Comparison of ENCODE assay signal across 20 cellular contexts in the genomic region with DNA sequence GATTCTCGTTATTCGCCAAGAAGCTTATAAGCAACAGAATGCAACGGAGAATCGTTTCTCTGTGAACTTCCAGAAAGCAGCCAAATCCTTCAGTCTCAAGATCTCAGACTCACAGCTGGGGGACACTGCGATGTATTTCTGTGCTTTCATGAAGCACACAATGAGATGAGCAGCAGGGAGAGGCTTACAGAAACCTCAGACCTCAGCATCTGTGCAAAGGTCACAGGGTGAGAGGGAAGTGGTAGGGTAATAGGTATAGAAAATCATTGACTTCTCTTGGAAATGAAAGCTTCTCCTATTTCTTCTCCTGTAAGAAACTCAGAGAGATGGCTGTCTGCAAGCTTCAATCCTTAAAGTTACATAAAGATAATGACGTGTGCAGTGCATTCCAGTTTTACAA.
A peak's percentile ranks its signal among the peaks of the same experiment; 100 is the strongest.
DNase-seq lines count a peak whose midpoint lies in the region; ATAC-seq, FAIRE-seq and TF ChIP-seq lines count a peak whose summit lies in the region.
"Had no signal": no experiment of that assay in that cellular context is flagged by ENCODE, and none has a peak within 500 bp of the region (broad histone marks: within the 10 kb centered on the region; RNA-seq: fewer than 3 reads in every experiment).

No MANE protein-coding gene starts in this region.

- ATAC-seq in activated naive CD8-positive, alpha-beta T cell treated with anti-CD3 and anti-CD28 coated beads, Interleukin-2, amount 10 ng/mL, durations not matched to agents 7 days and 5 days (ENCODE audit: low read depth): no peak
- no peak for ATAC-seq in stimulated activated memory B cell treated with anti-CD40 and anti-IgM and Interleukin-4, amounts not matched to agents 10 μg/mL and 1 μg/mL and 100 μg/mL, for 72 hours
- ATAC-seq in GM21717 (IDR thresholded peaks at IDR 0.05; ENCODE audit: unreplicated experiment): no peak

- H3K79me2 ChIP-seq in neural progenitor cell (ENCODE audit: low read depth): no peaks in the 10 kb centered on the region

- no peak overlapping the region for H3K4me3 ChIP-seq in neural progenitor cell

- peak overlapping the region; percentile 50 for H3K4me2 ChIP-seq in neural progenitor cell

- no peaks in the 10 kb centered on the region for H3K9me3 ChIP-seq in neural progenitor cell (ENCODE audit: low read depth)

- no peak overlapping the region for H3K27ac Mint-ChIP-seq in activated T-cell treated with anti-CD3 and anti-CD28 coated beads, Interleukin-2, amount 50 U/mL, for 24 hours
- no peak overlapping the region for H3K27ac Mint-ChIP-seq in activated naive CD8-positive, alpha-beta T cell treated with anti-CD3 and anti-CD28 coated beads, Interleukin-2, amount 10 ng/mL, durations not matched to agents 7 days and 5 days
- H3K27ac Mint-ChIP-seq in neural progenitor cell: no peak overlapping the region
- no peak overlapping the region for H3K27ac Mint-ChIP-seq in stimulated activated memory B cell treated with anti-CD40 and anti-IgM and Interleukin-4, amounts not matched to agents 10 μg/mL and 1 μg/mL and 100 μg/mL, for 72 hours
- H3K27ac Mint-ChIP-seq: CD4-positive, CD25-positive, alpha-beta regulatory T cell had no signal

- H3K4me3 Mint-ChIP-seq in activated T-cell treated with anti-CD3 and anti-CD28 coated beads, Interleukin-2, amount 50 U/mL, for 24 hours: peak overlapping the region; percentile 59
- peak overlapping the region; percentile 52 for H3K4me3 Mint-ChIP-seq in activated naive CD8-positive, alpha-beta T cell treated with anti-CD3 and anti-CD28 coated beads, Interleukin-2, amount 10 ng/mL, durations not matched to agents 7 days and 5 days
- no peak overlapping the region for H3K4me3 Mint-ChIP-seq in neural progenitor cell
- no peak overlapping the region for H3K4me3 Mint-ChIP-seq in stimulated activated memory B cell treated with anti-CD40 and anti-IgM and Interleukin-4, amounts not matched to agents 10 μg/mL and 1 μg/mL and 100 μg/mL, for 72 hours

- no peaks in the 10 kb centered on the region for H3K4me1 Mint-ChIP-seq in activated T-cell treated with anti-CD3 and anti-CD28 coated beads, Interleukin-2, amount 50 U/mL, for 24 hours (ENCODE audit: low read depth)
- no peaks in the 10 kb centered on the region for H3K4me1 Mint-ChIP-seq in activated naive CD8-positive, alpha-beta T cell treated with anti-CD3 and anti-CD28 coated beads, Interleukin-2, amount 10 ng/mL, durations not matched to agents 7 days and 5 days
- H3K4me1 Mint-ChIP-seq in neural progenitor cell: peaks cover 19% of the 10 kb centered on the region
- H3K4me1 Mint-ChIP-seq in stimulated activated memory B cell treated with anti-CD40 and anti-IgM and Interleukin-4, amounts not matched to agents 10 μg/mL and 1 μg/mL and 100 μg/mL, for 72 hours: peaks cover 8% of the 10 kb centered on the region

- H3F3A ChIP-seq in neural progenitor cell (ENCODE audit: low read depth): peaks cover 9% of the 10 kb centered on the region

- H4K20me1 ChIP-seq in neural progenitor cell (ENCODE audit: low read depth): no peaks in the 10 kb centered on the region

- H3K27me3 ChIP-seq in neural progenitor cell: no peaks in the 10 kb centered on the region

- H3K9ac ChIP-seq in neural progenitor cell: no peak overlapping the region

- H3K27ac ChIP-seq in neural progenitor cell: no peak overlapping the region
- H3K27ac ChIP-seq: HL-60 had no signal

- no peaks in the 10 kb centered on the region for H3K36me3 ChIP-seq in neural progenitor cell

- no peak for DNase-seq in activated T-cell treated with anti-CD3 and anti-CD28 coated beads, Interleukin-2, amount 50 U/mL, for 24 hours
- DNase-seq in activated T-cell treated with anti-CD3 and anti-CD28 coated beads for 4 hours (no peak), RCC 7860 (ENCODE audit: low spot score) (peak; percentile 38), neural progenitor cell (ENCODE audit: low spot score) (peak; percentile 36)
- no peak for DNase-seq in activated naive CD8-positive, alpha-beta T cell treated with anti-CD3 and anti-CD28 coated beads, Interleukin-2, amount 10 ng/mL, durations not matched to agents 7 days and 5 days
- DNase-seq in activated CD4-positive, CD25-positive, alpha-beta regulatory T cell (lab: John Stamatoyannopoulos, UW): no peak
- DNase-seq: ACHN; CD4-positive, CD25-positive, alpha-beta regulatory T cell; DMS79; GOT3; KG1; NCI-H1092; NCI-H187; NCI-H446 treated with DMSO at 0.1 percent for 48 hours; NCI-H748 treated with DMSO at 0.1 percent for 48 hours; SIG-M5 had no signal

- no peaks in the 10 kb centered on the region for H3K36me3 Mint-ChIP-seq in activated T-cell treated with anti-CD3 and anti-CD28 coated beads, Interleukin-2, amount 50 U/mL, for 24 hours (ENCODE audit: low read depth)
- no peaks in the 10 kb centered on the region for H3K36me3 Mint-ChIP-seq in activated naive CD8-positive, alpha-beta T cell treated with anti-CD3 and anti-CD28 coated beads, Interleukin-2, amount 10 ng/mL, durations not matched to agents 7 days and 5 days
- H3K36me3 Mint-ChIP-seq in neural progenitor cell: no peaks in the 10 kb centered on the region
- H3K36me3 Mint-ChIP-seq in stimulated activated memory B cell treated with anti-CD40 and anti-IgM and Interleukin-4, amounts not matched to agents 10 μg/mL and 1 μg/mL and 100 μg/mL, for 72 hours: no peaks in the 10 kb centered on the region
- H3K36me3 Mint-ChIP-seq: CD4-positive, CD25-positive, alpha-beta regulatory T cell had no signal

- no peak overlapping the region for H2AFZ ChIP-seq in neural progenitor cell (replicated peaks)

- H3K4me1 ChIP-seq in neural progenitor cell: peaks cover 13% of the 10 kb centered on the region

- FAIRE-seq in RCC 7860 (lab: Jason Lieb, UNC): peak; percentile 74
- FAIRE-seq: G401.6 had no signal

- POLR2A ChIA-PET in activated naive CD8-positive, alpha-beta T cell treated with anti-CD3 and anti-CD28 coated beads, Interleukin-2, amount 10 ng/mL, durations not matched to agents 7 days and 5 days (lab: Charles Lee): no interaction called here

- H3K9me3 Mint-ChIP-seq in activated T-cell treated with anti-CD3 and anti-CD28 coated beads, Interleukin-2, amount 50 U/mL, for 24 hours: no peaks in the 10 kb centered on the region
- H3K9me3 Mint-ChIP-seq in activated naive CD8-positive, alpha-beta T cell treated with anti-CD3 and anti-CD28 coated beads, Interleukin-2, amount 10 ng/mL, durations not matched to agents 7 days and 5 days: no peaks in the 10 kb centered on the region
- H3K9me3 Mint-ChIP-seq in neural progenitor cell: no peaks in the 10 kb centered on the region
- no peaks in the 10 kb centered on the region for H3K9me3 Mint-ChIP-seq in stimulated activated memory B cell treated with anti-CD40 and anti-IgM and Interleukin-4, amounts not matched to agents 10 μg/mL and 1 μg/mL and 100 μg/mL, for 72 hours
- H3K9me3 Mint-ChIP-seq: CD4-positive, CD25-positive, alpha-beta regulatory T cell had no signal

- TF ChIP-seq CTCF in neural progenitor cell (IDR thresholded peaks at IDR 0.05): no peak

- H3K27me3 Mint-ChIP-seq in activated T-cell treated with anti-CD3 and anti-CD28 coated beads, Interleukin-2, amount 50 U/mL, for 24 hours: no peaks in the 10 kb centered on the region
- no peaks in the 10 kb centered on the region for H3K27me3 Mint-ChIP-seq in activated naive CD8-positive, alpha-beta T cell treated with anti-CD3 and anti-CD28 coated beads, Interleukin-2, amount 10 ng/mL, durations not matched to agents 7 days and 5 days
- peaks cover 6% of the 10 kb centered on the region for H3K27me3 Mint-ChIP-seq in neural progenitor cell (ENCODE audit: insufficient read depth, low read depth)
- peaks cover 52% of the 10 kb centered on the region for H3K27me3 Mint-ChIP-seq in stimulated activated memory B cell treated with anti-CD40 and anti-IgM and Interleukin-4, amounts not matched to agents 10 μg/mL and 1 μg/mL and 100 μg/mL, for 72 hours
- H3K27me3 Mint-ChIP-seq: CD4-positive, CD25-positive, alpha-beta regulatory T cell had no signal

Comparison
In these comparisons a context has a peak if more than half of its experiments do, and no peak if none do; other contexts are left out.
1. DNase-seq: peak in RCC 7860 (single experiment) and neural progenitor cell (single experiment); none in activated T-cell treated with anti-CD3 and anti-CD28 coated beads, Interleukin-2, amount 50 U/mL, for 24 hours (single experiment), activated T-cell treated with anti-CD3 and anti-CD28 coated beads for 4 hours (single experiment), activated naive CD8-positive, alpha-beta T cell treated with anti-CD3 and anti-CD28 coated beads, Interleukin-2, amount 10 ng/mL, durations not matched to agents 7 days and 5 days (single experiment) and activated CD4-positive, CD25-positive, alpha-beta regulatory T cell (0 of 4).
2. H3K4me3 Mint-ChIP-seq: peak in activated T-cell treated with anti-CD3 and anti-CD28 coated beads, Interleukin-2, amount 50 U/mL, for 24 hours (single experiment) and activated naive CD8-positive, alpha-beta T cell treated with anti-CD3 and anti-CD28 coated beads, Interleukin-2, amount 10 ng/mL, durations not matched to agents 7 days and 5 days (single experiment); none in neural progenitor cell (single experiment) and stimulated activated memory B cell treated with anti-CD40 and anti-IgM and Interleukin-4, amounts not matched to agents 10 μg/mL and 1 μg/mL and 100 μg/mL, for 72 hours (single experiment).